15 cellular contexts compared by ENCODE assay signal in the genomic region with DNA sequence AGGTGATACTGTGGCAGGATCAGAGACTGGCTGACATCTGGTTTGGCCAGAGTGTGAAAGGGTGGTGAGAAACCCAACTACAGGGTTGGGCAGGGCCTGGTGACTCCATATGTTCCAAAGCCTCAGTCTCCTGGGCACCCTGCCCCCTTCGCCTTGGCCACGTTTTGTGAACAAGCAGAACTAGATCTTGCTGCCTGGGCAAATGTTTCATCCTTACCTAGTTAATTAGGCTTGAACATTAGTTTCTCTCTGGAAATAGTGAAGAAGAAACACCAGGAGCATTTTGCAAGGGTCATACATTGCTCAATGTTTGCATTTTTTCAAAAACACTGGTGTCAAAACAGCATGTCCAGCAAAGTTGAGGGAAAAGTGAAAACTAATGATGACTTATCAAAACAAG.
DNase-seq lines count a peak whose midpoint lies in the region; ATAC-seq, FAIRE-seq and TF ChIP-seq lines count a peak whose summit lies in the region.
"Had no signal": no experiment of that assay in that cellular context is flagged by ENCODE, and none has a peak within 500 bp of the region (broad histone marks: within the 10 kb centered on the region; RNA-seq: fewer than 3 reads in every experiment).

No MANE protein-coding gene starts in this region.

- no peaks in the 10 kb centered on the region for H3K9me3 Mint-ChIP-seq in activated naive CD8-positive, alpha-beta T cell treated with anti-CD3 and anti-CD28 coated beads, Interleukin-2, amount 50 U/mL, for 24 hours
- H3K9me3 Mint-ChIP-seq in activated naive CD8-positive, alpha-beta T cell treated with anti-CD3 and anti-CD28 coated beads for 36 hours, result no peaks in the 10 kb centered on the region
- H3K9me3 Mint-ChIP-seq: activated naive CD4-positive, alpha-beta T cell treated with anti-CD3 and anti-CD28 coated beads, Interleukin-2, amount 10 ng/mL, durations not matched to agents 7 days and 5 days; dendritic cell treated with granulocyte-macrophage colony-stimulating factor and Interleukin-4, amounts not matched to agents 40 ng/mL and 50 ng/mL, for 4 days; memory B cell had no signal

- no peaks in the 10 kb centered on the region for H3K9me3 ChIP-seq in HepG2 (ENCODE audit: low read length)
- H3K9me3 ChIP-seq: BLaER1, prostate gland had no signal

- no peaks in the 10 kb centered on the region for H3K36me3 Mint-ChIP-seq in activated naive CD8-positive, alpha-beta T cell treated with anti-CD3 and anti-CD28 coated beads, Interleukin-2, amount 50 U/mL, for 24 hours (ENCODE audit: low read depth)
- H3K36me3 Mint-ChIP-seq in activated naive CD8-positive, alpha-beta T cell treated with anti-CD3 and anti-CD28 coated beads for 36 hours, result no peaks in the 10 kb centered on the region
- H3K36me3 Mint-ChIP-seq: memory B cell had no signal

- intact Hi-C loops in HepG2 (cut with micrococcal nuclease; ENCODE audit: unreplicated experiment), result loop anchor here (10.0 kb wide), 1 partner anchor 104 kb away; a partner anchor contains a TSS

- no peaks in the 10 kb centered on the region for H4K20me1 ChIP-seq in HepG2 (ENCODE audit: insufficient read depth, low read length)
- H4K20me1 ChIP-seq: BLaER1 had no signal

- no peaks in the 10 kb centered on the region for H3K79me2 ChIP-seq in HepG2 (ENCODE audit: insufficient read depth, low read length)

- no peak for FAIRE-seq in HepG2 (lab: Jason Lieb, UNC)

- H3K27ac ChIP-seq in HepG2 (ENCODE audit: extremely low read length, insufficient read depth, low read length), result no peak overlapping the region
- H3K27ac ChIP-seq: BLaER1, prostate gland had no signal

- H3K4me1 Mint-ChIP-seq in activated naive CD8-positive, alpha-beta T cell treated with anti-CD3 and anti-CD28 coated beads, Interleukin-2, amount 50 U/mL, for 24 hours, result peaks cover 27% of the 10 kb centered on the region
- H3K4me1 Mint-ChIP-seq in activated naive CD8-positive, alpha-beta T cell treated with anti-CD3 and anti-CD28 coated beads for 36 hours, result peaks cover 16% of the 10 kb centered on the region

- H3K36me3 ChIP-seq in HepG2 (replicated peaks in 1 of 2; ENCODE audit: control insufficient read depth in 1 of 2, insufficient read depth in 2 of 2, low read length in 2 of 2), result no peaks in the 10 kb centered on the region
- H3K36me3 ChIP-seq: BLaER1, prostate gland had no signal

- WGBS in HepG2 (ENCODE audit: low lambda C conversion rate), result 43% methylated on average over 1 of the region's 2 CpGs

- in situ Hi-C loops in astrocyte of the spinal cord (cut with HindIII; ENCODE audit: low sequenced_read_pairs) (no loop called here), HepG2 (cut with HindIII; ENCODE audit: extremely low pct_ligation_motif_present, low pct_unique_long_range_greater_than_20kb) (no loop called here)

- no peak overlapping the region for H3K9ac ChIP-seq in HepG2 (ENCODE audit: insufficient read depth, low read depth, low read length)
- H3K9ac ChIP-seq: BLaER1 had no signal

- no peak for TF ChIP-seq RAD21 in HepG2 (CRISPR knock-in tag; IDR thresholded peaks at IDR 0.05)

- POLR2A ChIA-PET in HepG2 (lab: Yijun Ruan, JAX), result no interaction called here

- no peaks in the 10 kb centered on the region for H3K27me3 Mint-ChIP-seq in activated naive CD8-positive, alpha-beta T cell treated with anti-CD3 and anti-CD28 coated beads, Interleukin-2, amount 50 U/mL, for 24 hours
- H3K27me3 Mint-ChIP-seq in activated naive CD8-positive, alpha-beta T cell treated with anti-CD3 and anti-CD28 coated beads for 36 hours, result peaks cover 4% of the 10 kb centered on the region
- H3K27me3 Mint-ChIP-seq: activated naive CD4-positive, alpha-beta T cell treated with anti-CD3 and anti-CD28 coated beads, Interleukin-2, amount 10 ng/mL, durations not matched to agents 7 days and 5 days; dendritic cell treated with granulocyte-macrophage colony-stimulating factor and Interleukin-4, amounts not matched to agents 40 ng/mL and 50 ng/mL, for 4 days; memory B cell had no signal

- TF ChIP-seq EP300 in HepG2 (IDR thresholded peaks at IDR 0.05; ENCODE audit: low read depth in 2 of 2, low read length in 2 of 2) (no peak), HepG2 (CRISPR knock-in tag; IDR thresholded peaks at IDR 0.05; ENCODE audit: borderline replicate concordance) (no peak)

- TF ChIP-seq CTCF in astrocyte of the spinal cord (IDR thresholded peaks at IDR 0.05; ENCODE audit: low read depth, low read length), result no peak
- TF ChIP-seq CTCF in HepG2 (CRISPR knock-in tag; IDR thresholded peaks at IDR 0.05), result no peak

- peak; percentile 28 for DNase-seq in activated naive CD8-positive, alpha-beta T cell treated with anti-CD3 and anti-CD28 coated beads, Interleukin-2, amount 50 U/mL, for 24 hours
- no peak for DNase-seq in activated naive CD8-positive, alpha-beta T cell treated with anti-CD3 and anti-CD28 coated beads for 36 hours
- peak; percentile 52 for DNase-seq in astrocyte of the spinal cord (ENCODE audit: low read depth, low spot score)
- DNase-seq in HepG2 (ENCODE audit: low spot score), result peak; percentile 29
- no peak for DNase-seq in effector CD8-positive, alpha-beta T cell (lab: John Stamatoyannopoulos, UW)
- no peak for DNase-seq in GDM1 (lab: John Stamatoyannopoulos, UW)
- DNase-seq in epidermal melanocyte (ENCODE audit: insufficient read length, low spot score), result no peak
- DNase-seq: activated CD4-positive, alpha-beta T cell treated with anti-CD3 and anti-CD28 coated beads, Interleukin-2, amount 50 U/mL, for 1 hour; activated naive CD4-positive, alpha-beta T cell treated with anti-CD3 and anti-CD28 coated beads, Interleukin-2, amount 10 ng/mL, durations not matched to agents 7 days and 5 days; NCI-H146 had no signal

- peaks cover 44% of the 10 kb centered on the region for H3K4me1 ChIP-seq in HepG2 (ENCODE audit: insufficient read depth, low read length)

- ATAC-seq in activated naive CD8-positive, alpha-beta T cell treated with anti-CD3 and anti-CD28 coated beads, Interleukin-2, amount 50 U/mL, for 24 hours, result peak; percentile 88
- ATAC-seq in HepG2 (no peak; the same call in 2 of the 3 replicates), GM18498 (IDR thresholded peaks at IDR 0.05; ENCODE audit: unreplicated experiment) (no peak)

- CTCF ChIA-PET in HepG2 (lab: Yijun Ruan, JAX; ENCODE audit: low intra/inter-chr PET ratio, low total read pairs), result no interaction called here

- H3K4me3 Mint-ChIP-seq in activated naive CD8-positive, alpha-beta T cell treated with anti-CD3 and anti-CD28 coated beads, Interleukin-2, amount 50 U/mL, for 24 hours, result no peak overlapping the region
- no peak overlapping the region for H3K4me3 Mint-ChIP-seq in activated naive CD8-positive, alpha-beta T cell treated with anti-CD3 and anti-CD28 coated beads for 36 hours
- H3K4me3 Mint-ChIP-seq: activated naive CD4-positive, alpha-beta T cell treated with anti-CD3 and anti-CD28 coated beads, Interleukin-2, amount 10 ng/mL, durations not matched to agents 7 days and 5 days; dendritic cell treated with granulocyte-macrophage colony-stimulating factor and Interleukin-4, amounts not matched to agents 40 ng/mL and 50 ng/mL, for 4 days; memory B cell had no signal

- H3K4me2 ChIP-seq in HepG2 (ENCODE audit: low read depth, low read length), result no peak overlapping the region
- H3K4me2 ChIP-seq: BLaER1 had no signal

- no TSS peak for BruUV-seq in HepG2 (replicated peaks; lab: Mats Ljungman, UMichigan)

- no peak overlapping the region for H3K27ac Mint-ChIP-seq in activated naive CD8-positive, alpha-beta T cell treated with anti-CD3 and anti-CD28 coated beads, Interleukin-2, amount 50 U/mL, for 24 hours
- H3K27ac Mint-ChIP-seq in activated naive CD8-positive, alpha-beta T cell treated with anti-CD3 and anti-CD28 coated beads for 36 hours, result no peak overlapping the region
- H3K27ac Mint-ChIP-seq: activated naive CD4-positive, alpha-beta T cell treated with anti-CD3 and anti-CD28 coated beads, Interleukin-2, amount 10 ng/mL, durations not matched to agents 7 days and 5 days; dendritic cell treated with granulocyte-macrophage colony-stimulating factor and Interleukin-4, amounts not matched to agents 40 ng/mL and 50 ng/mL, for 4 days; memory B cell had no signal

- H3K27me3 ChIP-seq in HepG2 (ENCODE audit: control insufficient read depth in 1 of 2, insufficient read depth in 2 of 2, low read length in 2 of 2), result no peaks in the 10 kb centered on the region
- H3K27me3 ChIP-seq: BLaER1 had no signal

- no peak overlapping the region for H2AFZ ChIP-seq in HepG2 (ENCODE audit: low read length)

- H3K4me3 ChIP-seq in astrocyte of the spinal cord (ENCODE audit: low read depth, low read length) (no peak overlapping the region), HepG2 (replicated peaks in 1 of 3; ENCODE audit: insufficient read depth in 1 of 3, low read depth in 2 of 3, low read length in 3 of 3) (no peak overlapping the region)
- H3K4me3 ChIP-seq: BLaER1, prostate gland had no signal

- TF ChIP-seq POLR2A in HepG2 (IDR thresholded peaks at IDR 0.05; ENCODE audit: insufficient read depth in 1 of 2, low read depth in 2 of 2, low read length in 2 of 2), result no peak

TF ChIP-seq in HepG2, 621 proteins besides CTCF, POLR2A, EP300 and RAD21 (continues in another document):
- TF ChIP-seq ZNF720 (CRISPR knock-in tag; IDR thresholded peaks at IDR 0.05) (no peak), FOXM1 (CRISPR knock-in tag; IDR thresholded peaks at IDR 0.05) (no peak), SAP130 (CRISPR knock-in tag; IDR thresholded peaks at IDR 0.05; ENCODE audit: low read depth) (no peak), MAFK (conservative IDR thresholded peaks at IDR 0.05 in 1 of 2, IDR thresholded peaks at IDR 0.05 in 1 of 2; ENCODE audit: low read length in 2 of 2) (peak in 1 of 2 experiments; percentile 40; a peak in 2 of 4 replicates), CEBPG (CRISPR knock-in tag; IDR thresholded peaks at IDR 0.05) (0 out of 2 replicates have a peak, but pooled peaks have one; percentile 18), TCF7 (IDR thresholded peaks at IDR 0.05; ENCODE audit: low read depth) (no peak), TSC22D2 (CRISPR knock-in tag; IDR thresholded peaks at IDR 0.05; ENCODE audit: borderline replicate concordance) (no peak), RXRB (CRISPR knock-in tag; IDR thresholded peaks at IDR 0.05; ENCODE audit: borderline replicate concordance) (no peak), SOX13 (IDR thresholded peaks at IDR 0.05) (no peak), SOX13 (CRISPR knock-in tag; conservative IDR thresholded peaks at IDR 0.05 in 1 of 2, IDR thresholded peaks at IDR 0.05 in 1 of 2) (no peak), MAFF (IDR thresholded peaks at IDR 0.05; ENCODE audit: low read depth, low read length) (peak; percentile 33; the same call in 1 of the 2 replicates)
- TF ChIP-seq, protein P1, sequence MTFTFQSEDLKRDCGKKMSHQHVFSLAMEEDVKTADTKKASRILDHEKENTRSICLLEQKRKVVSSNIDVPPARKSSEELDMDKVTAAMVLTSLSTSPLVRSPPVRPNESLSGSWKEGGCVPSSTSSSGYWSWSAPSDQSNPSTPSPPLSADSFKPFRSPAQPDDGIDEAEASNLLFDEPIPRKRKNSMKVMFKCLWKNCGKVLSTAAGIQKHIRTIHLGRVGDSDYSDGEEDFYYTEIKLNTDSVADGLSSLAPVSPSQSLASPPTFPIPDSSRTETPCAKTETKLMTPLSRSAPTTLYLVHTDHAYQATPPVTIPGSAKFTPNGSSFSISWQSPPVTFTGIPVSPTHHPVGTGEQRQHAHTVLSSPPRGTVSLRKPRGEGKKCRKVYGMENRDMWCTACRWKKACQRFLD (CRISPR knock-in tag; IDR thresholded peaks at IDR 0.05; ENCODE audit: borderline replicate concordance), result no peak

Comparison
In these comparisons a context has a peak if more than half of its experiments do, and no peak if none do; other contexts are left out.
1. DNase-seq: peak in activated naive CD8-positive, alpha-beta T cell treated with anti-CD3 and anti-CD28 coated beads, Interleukin-2, amount 50 U/mL, for 24 hours (single experiment), astrocyte of the spinal cord (single experiment) and HepG2 (single experiment); none in activated naive CD8-positive, alpha-beta T cell treated with anti-CD3 and anti-CD28 coated beads for 36 hours (single experiment), effector CD8-positive, alpha-beta T cell (single experiment), GDM1 (single experiment) and epidermal melanocyte (single experiment).